13 cellular contexts compared by ENCODE assay signal in genomic region chr7:102140952-102141370, GRCh38.
DNase-seq lines count a peak whose midpoint lies in the region; ATAC-seq, FAIRE-seq and TF ChIP-seq lines count a peak whose summit lies in the region.
"Had no signal": no experiment of that assay in that cellular context is flagged by ENCODE, and none has a peak within 500 bp of the region (broad histone marks: within the 10 kb centered on the region; RNA-seq: fewer than 3 reads in every experiment).

No MANE protein-coding gene starts in this region.

- CTCF ChIA-PET in Calu3 (lab: Charles Lee), result no interaction called here

- BruUV-seq in Calu3 (replicated peaks; lab: Mats Ljungman, UMichigan), result no TSS peak

- TF ChIP-seq POLR2A in upper lobe of left lung (IDR thresholded peaks at IDR 0.05), result no peak

- H3K4me3 Mint-ChIP-seq in astrocyte (ENCODE audit: unreplicated experiment), result no peak overlapping the region
- no peak overlapping the region for H3K4me3 Mint-ChIP-seq in Calu3 (ENCODE audit: low read depth, unreplicated experiment)

- H3K27ac Mint-ChIP-seq in astrocyte (ENCODE audit: unreplicated experiment) (no peak overlapping the region), Calu3 (ENCODE audit: unreplicated experiment) (no peak overlapping the region)

- H3K4me1 Mint-ChIP-seq in astrocyte (ENCODE audit: low read depth, unreplicated experiment) (no peaks in the 10 kb centered on the region), Calu3 (ENCODE audit: low read depth, unreplicated experiment) (no peaks in the 10 kb centered on the region)

- no peak for TF ChIP-seq CTCF in right atrium auricular region (IDR thresholded peaks at IDR 0.05)
- no peak for TF ChIP-seq CTCF in astrocyte (IDR thresholded peaks at IDR 0.05; ENCODE audit: insufficient read depth, low read depth, low read length)
- TF ChIP-seq CTCF in upper lobe of left lung (IDR thresholded peaks at IDR 0.05), result no peak
- TF ChIP-seq CTCF in Calu3 (IDR thresholded peaks at IDR 0.05; ENCODE audit: unreplicated experiment), result no peak

- H4K20me1 ChIP-seq in astrocyte (ENCODE audit: insufficient read depth, low read length), result no peaks in the 10 kb centered on the region

- H3K4me2 ChIP-seq in astrocyte (ENCODE audit: low read length), result no peak overlapping the region

- 64% methylated on average over 14 of the region's 14 CpGs for WGBS in right cardiac atrium
- 23 to 53% methylated on average over 14 of the region's 14 CpGs for WGBS in upper lobe of left lung, 2 donors

- DNase-seq in right cardiac atrium (peak in 2 of 3 donors; percentile 25 to 57), right atrium auricular region (ENCODE audit: low spot score) (no peak), NCI-H69 (lab: John Stamatoyannopoulos, UW) (peak; percentile 42), astrocyte (ENCODE audit: low read depth) (no peak), upper lobe of left lung (peak in 1 of 2 donors; percentile 30), NCI-H2227 (lab: John Stamatoyannopoulos, UW; ENCODE audit: unreplicated experiment) (no peak), Calu3 (no peak)
- DNase-seq: erythroblast had no signal

- H3K9me3 Mint-ChIP-seq in astrocyte (ENCODE audit: unreplicated experiment) (no peaks in the 10 kb centered on the region), Calu3 (ENCODE audit: low read depth, unreplicated experiment) (no peaks in the 10 kb centered on the region)

- H3K36me3 Mint-ChIP-seq in astrocyte (ENCODE audit: low read depth, unreplicated experiment) (peaks cover 10% of the 10 kb centered on the region), Calu3 (ENCODE audit: insufficient read depth, unreplicated experiment) (no peaks in the 10 kb centered on the region)

- H3K9me3 ChIP-seq in right cardiac atrium (ENCODE audit: control insufficient read depth, low read length) (no peaks in the 10 kb centered on the region), right atrium auricular region (no peaks in the 10 kb centered on the region), astrocyte (ENCODE audit: insufficient read depth, low read depth, low read length) (no peaks in the 10 kb centered on the region), upper lobe of left lung (no peaks in the 10 kb centered on the region)

- H3K9ac ChIP-seq in astrocyte (ENCODE audit: low read length), result no peak overlapping the region
- H3K9ac ChIP-seq: parathyroid adenoma had no signal

- no peak for TF ChIP-seq EP300 in upper lobe of left lung (IDR thresholded peaks at IDR 0.05)

- H3K27me3 ChIP-seq in right cardiac atrium (ENCODE audit: control insufficient read depth, insufficient read depth) (no peaks in the 10 kb centered on the region), right atrium auricular region (no peaks in the 10 kb centered on the region), astrocyte (ENCODE audit: insufficient read depth, low read length) (no peaks in the 10 kb centered on the region), upper lobe of left lung (no peaks in the 10 kb centered on the region)

- no peaks in the 10 kb centered on the region for H3K79me2 ChIP-seq in astrocyte (ENCODE audit: insufficient read depth, low read length)
- H3K79me2 ChIP-seq: parathyroid adenoma had no signal

- no peak overlapping the region for H2AFZ ChIP-seq in astrocyte (ENCODE audit: low read depth, low read length)
- H2AFZ ChIP-seq: parathyroid adenoma had no signal

- H3K27ac ChIP-seq in right cardiac atrium (ENCODE audit: low read length) (no peak overlapping the region), right atrium auricular region (no peak overlapping the region), astrocyte (ENCODE audit: low read depth, low read length) (no peak overlapping the region), upper lobe of left lung (no peak overlapping the region)
- H3K27ac ChIP-seq: C4-2B, parathyroid adenoma, VCaP had no signal

- peak; percentile 32 for FAIRE-seq in astrocyte (lab: Jason Lieb, UNC)
- FAIRE-seq: islet of Langerhans had no signal

- ATAC-seq in right cardiac atrium (peak; percentile 59 to 80), upper lobe of left lung (ENCODE audit: low FRiP score in 2 of 2) (peak; percentile 30 to 56), HG02678 (IDR thresholded peaks at IDR 0.05; ENCODE audit: unreplicated experiment) (no peak)

- intact Hi-C loops in right cardiac atrium (cut with DNase I), result no loop called here
- intact Hi-C loops in Calu3 (cut with micrococcal nuclease; ENCODE audit: unreplicated experiment), result no loop called here

- no peaks in the 10 kb centered on the region for H3K36me3 ChIP-seq in right atrium auricular region
- no peaks in the 10 kb centered on the region for H3K36me3 ChIP-seq in astrocyte (ENCODE audit: insufficient read depth, low read length)
- H3K36me3 ChIP-seq in upper lobe of left lung, result peaks cover 0 to 2% (median 0%) of the 10 kb centered on the region in 4 donors

- H3K4me1 ChIP-seq in right cardiac atrium (ENCODE audit: control insufficient read depth, insufficient read depth, low read length) (no peaks in the 10 kb centered on the region), right atrium auricular region (peaks cover 0 to 7% of the 10 kb centered on the region in 2 donors), astrocyte (ENCODE audit: insufficient read depth, low read length) (no peaks in the 10 kb centered on the region), upper lobe of left lung (peaks cover 3 to 10% (median 7%) of the 10 kb centered on the region in 4 donors)
- H3K4me1 ChIP-seq: parathyroid adenoma had no signal

- H3K27me3 Mint-ChIP-seq in astrocyte (ENCODE audit: low read depth, unreplicated experiment), result no peaks in the 10 kb centered on the region
- H3K27me3 Mint-ChIP-seq in Calu3 (ENCODE audit: unreplicated experiment), result no peaks in the 10 kb centered on the region

- H3K4me3 ChIP-seq in right cardiac atrium (ENCODE audit: low read length), result no peak overlapping the region
- H3K4me3 ChIP-seq in right atrium auricular region, result no peak overlapping the region
- H3K4me3 ChIP-seq in astrocyte (ENCODE audit: insufficient read depth, low read depth, low read length), result no peak overlapping the region
- no peak overlapping the region for H3K4me3 ChIP-seq in upper lobe of left lung

Comparison
In these comparisons a context has a peak if more than half of its experiments do, and no peak if none do; other contexts are left out.
1. DNase-seq: peak in right cardiac atrium (2 of 3) and NCI-H69 (single experiment); none in right atrium auricular region (single experiment), astrocyte (single experiment), NCI-H2227 (single experiment) and Calu3 (single experiment).